Comparison of ENCODE assay signal across 9 cellular contexts in genomic region chr3:15794842-15795562, GRCh38. TPM values are rescaled to one million over a fixed set of nuclear protein-coding genes. Genes with fewer than 3 reads are reported as not detected.
DNase-seq lines count a peak whose midpoint lies in the region; ATAC-seq and TF ChIP-seq lines count a peak whose summit lies in the region.
"Had no signal": no experiment of that assay in that cellular context is flagged by ENCODE, and none has a peak within 500 bp of the region (broad histone marks: within the 10 kb centered on the region; RNA-seq: fewer than 3 reads in every experiment).

No MANE protein-coding gene starts in this region.

- no peaks in the 10 kb centered on the region for H3K9me2 ChIP-seq in Karpas-422 (replicated peaks; ENCODE audit: insufficient read depth, low read length)

- H3K27me3 Mint-ChIP-seq in MCF 10A (ENCODE audit: insufficient read depth, unreplicated experiment) (no peaks in the 10 kb centered on the region), naive B cell (no peaks in the 10 kb centered on the region)

- H3K9ac ChIP-seq in BLaER1 = peak overlapping the region; percentile 27
- peak overlapping the region; percentile 68 for H3K9ac ChIP-seq in Karpas-422 (ENCODE audit: low read length)

- intact Hi-C loops in MCF 10A (cut with micrococcal nuclease) = loop anchor here (1.0 to 5.0 kb wide), 6 partner anchors 26 to 183 kb away; no protein-coding TSS in a partner anchor

- H3K4me1 Mint-ChIP-seq in MCF 10A (ENCODE audit: insufficient read depth, unreplicated experiment) = peaks cover 35% of the 10 kb centered on the region
- H3K4me1 Mint-ChIP-seq in naive B cell = peaks cover 26 to 54% (median 52%) of the 10 kb centered on the region in 3 donors

- H2AFZ ChIP-seq in Karpas-422 (ENCODE audit: low read length) = no peak overlapping the region

- H3K27ac Mint-ChIP-seq in MCF 10A (ENCODE audit: low read depth, unreplicated experiment) = peak overlapping the region; percentile 97
- H3K27ac Mint-ChIP-seq in naive B cell = peak overlapping the region; percentile 84 to 99 (median 96)

- TF ChIP-seq CTCF in MCF 10A (IDR thresholded peaks at IDR 0.05; ENCODE audit: unreplicated experiment) = no peak

- H4K20me1 ChIP-seq in BLaER1 = peaks cover 5% of the 10 kb centered on the region; the same call in 1 of the 2 replicates
- no peaks in the 10 kb centered on the region for H4K20me1 ChIP-seq in Karpas-422 (ENCODE audit: insufficient read depth, low read depth, low read length)

- H3K9me3 ChIP-seq in BLaER1 = peaks cover 21% of the 10 kb centered on the region
- no peaks in the 10 kb centered on the region for H3K9me3 ChIP-seq in Karpas-422 (ENCODE audit: low read length)

- H3K4me3 Mint-ChIP-seq in MCF 10A (ENCODE audit: unreplicated experiment) = peak overlapping the region; percentile 89
- peak overlapping the region in 4 of 8 donors; percentile 32 to 80 (median 72) for H3K4me3 Mint-ChIP-seq in naive B cell

- H3K27ac ChIP-seq in BLaER1 (peak overlapping the region; percentile 75), Karpas-422 (ENCODE audit: low read length) (peak overlapping the region; percentile 95)

- CTCF ChIA-PET in MCF 10A (lab: Yijun Ruan, JAX) = no interaction called here

- DNase-seq in Karpas-422 (no peak), MCF 10A (ENCODE audit: unreplicated experiment) (no peak), naive B cell (no peak), AG20443 (ENCODE audit: low spot score) (no peak), NCI-H1694 treated with DMSO at 0.1 percent for 48 hours (lab: John Stamatoyannopoulos, UW) (no peak), cerebellum (ENCODE audit: low spot score) (no peak)
- DNase-seq: NCI-H510A had no signal

- peaks cover 99% of the 10 kb centered on the region for H3K79me2 ChIP-seq in Karpas-422 (ENCODE audit: low read length)

- H3K27me3 ChIP-seq in BLaER1 (no peaks in the 10 kb centered on the region), Karpas-422 (ENCODE audit: low read length) (no peaks in the 10 kb centered on the region)

- peaks cover 44% of the 10 kb centered on the region for H3K36me3 Mint-ChIP-seq in MCF 10A (ENCODE audit: insufficient read depth, unreplicated experiment)
- H3K36me3 Mint-ChIP-seq in naive B cell = peaks cover 22 to 27% of the 10 kb centered on the region in 2 donors

- H3K36me3 ChIP-seq in BLaER1 (peaks cover 20% of the 10 kb centered on the region), Karpas-422 (ENCODE audit: insufficient read depth, low read length) (peaks cover 35% of the 10 kb centered on the region)

- H3K4me2 ChIP-seq in BLaER1 = peak overlapping the region; percentile 84
- H3K4me2 ChIP-seq in Karpas-422 (ENCODE audit: low read depth, low read length, poor library complexity, severe bottlenecking) = peak overlapping the region; percentile 93

- POLR2A ChIA-PET in MCF 10A (lab: Yijun Ruan, JAX) = interaction anchor here (0.6 to 12.3 kb wide), 4 partner anchors 11 to 161 kb away, joined by 3 to 293 read pairs (median 33); no protein-coding TSS in a partner anchor

- H3K4me1 ChIP-seq in BLaER1 (peaks cover 60% of the 10 kb centered on the region), Karpas-422 (ENCODE audit: low read length) (peaks cover 59% of the 10 kb centered on the region)

- TSS peak; percentile 42 for BruUV-seq in MCF 10A (replicated peaks; lab: Mats Ljungman, UMichigan)

- H3K9me3 Mint-ChIP-seq in MCF 10A (ENCODE audit: unreplicated experiment) (peaks cover 23% of the 10 kb centered on the region), naive B cell (peaks cover 0 to 5% (median 0%) of the 10 kb centered on the region in 7 donors)

- peak overlapping the region; percentile 66 for H3K4me3 ChIP-seq in BLaER1
- H3K4me3 ChIP-seq in Karpas-422 (ENCODE audit: low read length) = peak overlapping the region; percentile 64

- ATAC-seq in naive B cell (ENCODE audit: low read depth in 2 of 2) (no peak), GM19463 (IDR thresholded peaks at IDR 0.05; ENCODE audit: unreplicated experiment) (no peak)

RNA-seq across cellular contexts. Expression of gene ANKRD28, which starts 2.8 kb away (rescaled TPM):
- total RNA-seq in Karpas-422 (2014; rRNA removed; shearing (Covaris generic); ENCODE audit: low replicate concordance) = 70.3 and 113 TPM in 2 replicates
- total RNA-seq in MCF 10A (2022) = 71.7 and 79.0 TPM in 2 replicates
- polyA plus RNA-seq in naive B cell (ENCODE audit: low read depth in 6 of 6) = 10 to 100 TPM in 3 of 6 donors, 1 to 10 TPM in 3; 5.6 to 13.2 (median 10.5) TPM
- 117 TPM for total RNA-seq in cerebellum
